In genomic region chr5:127799293-127799905, GRCh38 we compare ENCODE assay signal across 15 cellular contexts.
"Had no signal": no experiment of that assay in that cellular context is flagged by ENCODE, and none has a peak within 500 bp of the region (broad histone marks: within the 10 kb centered on the region; RNA-seq: fewer than 3 reads in every experiment).

No MANE protein-coding gene starts in this region.

- H3K4me1 ChIP-seq: colonic mucosa had no signal

- H3K27ac ChIP-seq: colonic mucosa, esophagus muscularis mucosa, transverse colon had no signal

- DNase-seq: activated CD4-positive, alpha-beta T cell treated with anti-CD3 and anti-CD28 coated beads, Interleukin-2, amount 50 U/mL, for 4 hours; activated CD4-positive, CD25-positive, alpha-beta regulatory T cell treated with anti-CD3 and anti-CD28 coated beads, Interleukin-2, amount 50 U/mL, for 72 hours; activated T-cell treated with anti-CD3 and anti-CD28 coated beads, Interleukin-2, amount 50 U/mL, for 1 hour; colonic mucosa; immature natural killer cell; left cardiac atrium; naive thymus-derived CD4-positive, alpha-beta T cell; right cardiac atrium; small intestine; stimulated activated naive CD8-positive, alpha-beta T cell treated with anti-CD3 and anti-CD28 coated beads, Interleukin-15, Interleukin-2, amounts not matched to agents 100 U/mL and 50 U/mL, for 24 hours; T-cell; T-helper 9 cell; transverse colon had no signal

- H3K27me3 ChIP-seq: colonic mucosa, esophagus muscularis mucosa, transverse colon had no signal

- FAIRE-seq: small intestine had no signal

- H3K4me3 ChIP-seq: colonic mucosa, esophagus muscularis mucosa, lung, transverse colon had no signal

- H3K9me3 ChIP-seq: colonic mucosa, esophagus muscularis mucosa, transverse colon had no signal

- H3K36me3 ChIP-seq: colonic mucosa, esophagus muscularis mucosa, transverse colon had no signal
